In genomic region chr15:83339396-83339795, GRCh38 we compare ENCODE assay signal across 27 cellular contexts. TPM values are rescaled to one million over a fixed set of nuclear protein-coding genes. Genes with fewer than 3 reads are reported as not detected.
"Had no signal": no experiment of that assay in that cellular context is flagged by ENCODE, and none has a peak within 500 bp of the region (broad histone marks: within the 10 kb centered on the region; RNA-seq: fewer than 3 reads in every experiment).

No MANE protein-coding gene starts in this region.

- DNase-seq: stimulated activated CD4-positive, alpha-beta T cell treated with anti-CD3 and anti-CD28 coated beads, Interleukin-2, amount 100 ng/mL, for 48 hours; stimulated activated CD4-positive, alpha-beta T cell treated with anti-CD3 and anti-CD28 coated beads, Interleukin-4, amount 100 ng/mL, for 1 hour; stimulated activated CD4-positive, alpha-beta T cell treated with anti-CD3 and anti-CD28 coated beads, Interleukin-4, amount 100 ng/mL, for 24 hours; stimulated activated CD4-positive, alpha-beta T cell treated with anti-CD3 and anti-CD28 coated beads, Interleukin-4, amount 100 ng/mL, for 4 hours; stimulated activated CD8-positive, alpha-beta memory T cell treated with anti-CD3 and anti-CD28 coated beads, Interleukin-4, amount 100 ng/mL, for 48 hours; stimulated activated naive B cell treated with anti-CD40 and anti-IgM and Interleukin-4, amounts not matched to agents 10 μg/mL and 1 μg/mL and 100 μg/mL, for 72 hours; stimulated activated naive CD4-positive, alpha-beta T cell; stimulated activated naive CD4-positive, alpha-beta T cell treated with Interleukin-2 at 50 U/mL for 16 hours; stimulated activated naive CD8-positive, alpha-beta T cell treated with anti-CD3 and anti-CD28 coated beads, Interleukin-15, amount 100 ng/mL, for 72 hours; stimulated activated naive CD8-positive, alpha-beta T cell treated with anti-CD3 and anti-CD28 coated beads, Interleukin-15, Interleukin-2, amounts not matched to agents 100 U/mL and 50 U/mL, for 24 hours; stomach; substantia nigra; testis; thyroid gland; tibial artery; transverse colon; upper lobe of left lung; upper lobe of right lung; uterus had no signal

- H3K27ac Mint-ChIP-seq: stimulated activated effector memory CD8-positive, alpha-beta T cell treated with anti-CD3 and anti-CD28 coated beads, Interleukin-12 subunit alpha, Interleukin-12 subunit beta, amount 100 ng/mL, for 72 hours; stimulated activated memory B cell treated with anti-CD40 and anti-IgM and Interleukin-4, amounts not matched to agents 10 μg/mL and 1 μg/mL and 100 μg/mL, for 72 hours; stimulated activated naive B cell treated with anti-CD40 and anti-IgM and Interleukin-4, amounts not matched to agents 10 μg/mL and 1 μg/mL and 100 μg/mL, for 72 hours; stimulated activated naive CD8-positive, alpha-beta T cell treated with anti-CD3 and anti-CD28 coated beads, Interleukin-15, amount 100 ng/mL, for 72 hours; stimulated activated naive CD8-positive, alpha-beta T cell treated with anti-CD3 and anti-CD28 coated beads, Interleukin-15, Interleukin-2, amounts not matched to agents 100 ng/mL and 50 ng/mL, for 24 hours; type B pancreatic cell had no signal

- H3K9me3 ChIP-seq: stomach, suprapubic skin, testis, thoracic aorta, thyroid gland, tibial artery, transverse colon, upper lobe of left lung, upper lobe of right lung, uterus, vagina had no signal

- H3K4me3 ChIP-seq: stomach, suprapubic skin, testis, thoracic aorta, thyroid gland, tibial artery, tibial nerve, transverse colon, upper lobe of left lung, upper lobe of right lung, uterus, vagina had no signal

- H3K9me3 Mint-ChIP-seq: type B pancreatic cell had no signal

- H3K27me3 ChIP-seq: stomach, testis, thyroid gland, tibial artery, transverse colon, upper lobe of left lung, upper lobe of right lung, uterus, vagina had no signal

- H3K36me3 ChIP-seq: stomach, suprapubic skin, thoracic aorta, thyroid gland, tibial artery, tibial nerve, transverse colon, upper lobe of left lung, upper lobe of right lung, uterus, vagina had no signal

- H3K27ac ChIP-seq: stomach, suprapubic skin, testis, thoracic aorta, thyroid gland, tibial artery, tibial nerve, transverse colon, upper lobe of left lung, upper lobe of right lung, uterus, vagina had no signal

- H3K27me3 Mint-ChIP-seq: stimulated activated memory B cell treated with anti-CD40 and anti-IgM and Interleukin-4, amounts not matched to agents 10 μg/mL and 1 μg/mL and 100 μg/mL, for 72 hours had no signal

- H3K36me3 Mint-ChIP-seq: stimulated activated effector memory CD8-positive, alpha-beta T cell treated with anti-CD3 and anti-CD28 coated beads, Interleukin-12 subunit alpha, Interleukin-12 subunit beta, amount 100 ng/mL, for 72 hours; stimulated activated memory B cell treated with anti-CD40 and anti-IgM and Interleukin-4, amounts not matched to agents 10 μg/mL and 1 μg/mL and 100 μg/mL, for 72 hours; type B pancreatic cell had no signal

- H3K4me3 Mint-ChIP-seq: stimulated activated effector memory CD8-positive, alpha-beta T cell treated with anti-CD3 and anti-CD28 coated beads, Interleukin-12 subunit alpha, Interleukin-12 subunit beta, amount 100 ng/mL, for 72 hours; stimulated activated memory B cell treated with anti-CD40 and anti-IgM and Interleukin-4, amounts not matched to agents 10 μg/mL and 1 μg/mL and 100 μg/mL, for 72 hours; stimulated activated naive B cell treated with anti-CD40 and anti-IgM and Interleukin-4, amounts not matched to agents 10 μg/mL and 1 μg/mL and 100 μg/mL, for 72 hours; stimulated activated naive CD8-positive, alpha-beta T cell treated with anti-CD3 and anti-CD28 coated beads, Interleukin-15, amount 100 ng/mL, for 72 hours; stimulated activated naive CD8-positive, alpha-beta T cell treated with anti-CD3 and anti-CD28 coated beads, Interleukin-15, Interleukin-2, amounts not matched to agents 100 ng/mL and 50 ng/mL, for 24 hours; type B pancreatic cell had no signal

- H3K4me1 ChIP-seq: stomach, suprapubic skin, testis, thyroid gland, tibial artery, tibial nerve, transverse colon, upper lobe of left lung, upper lobe of right lung, uterus, vagina had no signal

- H3K4me1 Mint-ChIP-seq: stimulated activated effector memory CD8-positive, alpha-beta T cell treated with anti-CD3 and anti-CD28 coated beads, Interleukin-12 subunit alpha, Interleukin-12 subunit beta, amount 100 ng/mL, for 72 hours; stimulated activated memory B cell treated with anti-CD40 and anti-IgM and Interleukin-4, amounts not matched to agents 10 μg/mL and 1 μg/mL and 100 μg/mL, for 72 hours; stimulated activated naive B cell treated with anti-CD40 and anti-IgM and Interleukin-4, amounts not matched to agents 10 μg/mL and 1 μg/mL and 100 μg/mL, for 72 hours; stimulated activated naive CD8-positive, alpha-beta T cell treated with anti-CD3 and anti-CD28 coated beads, Interleukin-15, amount 100 ng/mL, for 72 hours had no signal

RNA-seq across cellular contexts. Expression of gene BNC1, which starts 54.9 kb away (rescaled TPM):
- total RNA-seq: transverse colon had no signal
